Comparison of ENCODE assay signal across 9 cellular contexts in genomic region chr2:231393149-231394131, GRCh38. TPM values are rescaled to one million over a fixed set of nuclear protein-coding genes. Genes with fewer than 3 reads are reported as not detected.
DNase-seq lines count a peak whose midpoint lies in the region; ATAC-seq, FAIRE-seq and TF ChIP-seq lines count a peak whose summit lies in the region.
"Had no signal": no experiment of that assay in that cellular context is flagged by ENCODE, and none has a peak within 500 bp of the region (broad histone marks: within the 10 kb centered on the region; RNA-seq: fewer than 3 reads in every experiment).

No MANE protein-coding gene starts in this region.

- TF ChIP-seq EP300 in suprapubic skin (IDR thresholded peaks at IDR 0.05) = no peak

- no peak for TF ChIP-seq POLR2A in suprapubic skin (IDR thresholded peaks at IDR 0.05)

- H3K4me1 ChIP-seq in suprapubic skin = peaks cover 16% of the 10 kb centered on the region

- H3K9me3 Mint-ChIP-seq in nephron progenitor cell = no peaks in the 10 kb centered on the region

- no peak overlapping the region for H3K27ac Mint-ChIP-seq in nephron progenitor cell

- peaks cover 25% of the 10 kb centered on the region for H3K27me3 ChIP-seq in suprapubic skin

- TF ChIP-seq CTCF in GM12874 (IDR thresholded peaks at IDR 0.05; ENCODE audit: insufficient read depth, low read depth, low read length) (peak; percentile 53), suprapubic skin (IDR thresholded peaks at IDR 0.05) (no peak), nephron progenitor cell (IDR thresholded peaks at IDR 0.05) (no peak)

- peaks cover 51% of the 10 kb centered on the region for H3K4me1 Mint-ChIP-seq in nephron progenitor cell

- no peaks in the 10 kb centered on the region for H3K36me3 ChIP-seq in suprapubic skin

- no peak overlapping the region for H3K27ac ChIP-seq in suprapubic skin

- no peaks in the 10 kb centered on the region for H3K9me3 ChIP-seq in suprapubic skin

- 86% methylated on average over 13 of the region's 17 CpGs for WGBS in suprapubic skin

- no peak for FAIRE-seq in RCC 7860 (lab: Jason Lieb, UNC)

- no peak overlapping the region for H3K4me3 ChIP-seq in suprapubic skin

- no peaks in the 10 kb centered on the region for H3K36me3 Mint-ChIP-seq in nephron progenitor cell (ENCODE audit: low read depth)

- DNase-seq in RCC 7860 (ENCODE audit: low spot score) = peak; percentile 68
- DNase-seq in iPS-NIHi11 (ENCODE audit: low spot score) = peak; percentile 81
- DNase-seq in SIG-M5 treated with dmso at 0.1 percent for 504 hours (lab: John Stamatoyannopoulos, UW; ENCODE audit: unreplicated experiment) = no peak
- no peak for DNase-seq in suprapubic skin (ENCODE audit: low spot score in 2 of 2)
- no peak for DNase-seq in amniotic stem cell (lab: John Stamatoyannopoulos, UW)
- DNase-seq in nephron progenitor cell = no peak

- peak; percentile 47 for ATAC-seq in GM21528 (IDR thresholded peaks at IDR 0.05; ENCODE audit: low FRiP score, unreplicated experiment)

- peaks cover 53% of the 10 kb centered on the region for H3K27me3 Mint-ChIP-seq in nephron progenitor cell (ENCODE audit: low read depth, poor library complexity)

- no peak overlapping the region for H3K4me3 Mint-ChIP-seq in nephron progenitor cell

RNA-seq across cellular contexts. Expression of gene B3GNT7, which starts 2.1 kb away (rescaled TPM):
- total RNA-seq in suprapubic skin = 1 to 10 TPM; 1.3 to 1.5 (median 1.4) TPM
- total RNA-seq: T-helper 2 cell treated with Interferon-gamma antibody and Interleukin-4, amounts not matched to agents 100 ng/mL and 5 ng/mL, for 36 hours had no signal

Comparison
In these comparisons a context has a peak if more than half of its experiments do, and no peak if none do; other contexts are left out.
1. DNase-seq: peak in RCC 7860 (single experiment) and iPS-NIHi11 (single experiment); none in SIG-M5 treated with dmso at 0.1 percent for 504 hours (single experiment), suprapubic skin (0 of 2), amniotic stem cell (single experiment) and nephron progenitor cell (single experiment).